Comparison of ENCODE assay signal across 34 cellular contexts in the genomic region with DNA sequence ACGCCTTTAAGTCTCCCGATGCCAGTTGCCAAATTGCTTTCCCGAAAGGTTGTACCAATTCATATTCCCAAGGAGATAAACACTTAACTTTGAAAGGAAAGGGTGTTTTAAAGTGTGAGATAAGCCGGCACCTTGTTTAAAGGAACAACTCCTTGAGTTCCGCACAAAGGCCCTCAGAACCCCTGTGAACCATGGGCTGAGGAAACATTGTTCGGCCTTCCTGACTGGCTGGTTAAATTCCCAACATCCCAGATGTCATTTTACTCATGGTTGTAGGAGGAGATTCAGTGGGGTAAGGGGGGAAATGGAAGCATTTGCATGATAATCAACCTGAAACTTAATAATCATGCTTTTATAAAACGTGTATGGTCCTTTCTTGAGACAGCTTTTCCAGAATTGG.
"Had no signal": no experiment of that assay in that cellular context is flagged by ENCODE, and none has a peak within 500 bp of the region (broad histone marks: within the 10 kb centered on the region; RNA-seq: fewer than 3 reads in every experiment).

No MANE protein-coding gene starts in this region.

- DNase-seq: Karpas-422, Kasumi-1, MG63, MM.1S, MV-4-11, NCI-H1048, NCI-H1092, NCI-H1092 treated with DMSO at 0.1 percent for 48 hours, NCI-H1105, NCI-H1105 treated with DMSO at 0.1 percent for 48 hours, NCI-H1417, NCI-H1417 treated with DMSO at 0.1 percent for 48 hours, NCI-H1436, NCI-H1436 treated with DMSO at 0.1 percent for 48 hours, NCI-H146, NCI-H1694, NCI-H1694 treated with DMSO at 0.1 percent for 48 hours, NCI-H187, NCI-H187 treated with DMSO at 0.1 percent for 48 hours, NCI-H1930, NCI-H2029, NCI-H2029 treated with DMSO at 0.1 percent for 48 hours, NCI-H2081, NCI-H2081 treated with DMSO at 0.1 percent for 48 hours, NCI-H2107, NCI-H2171, NCI-H2171 treated with DMSO at 0.1 percent for 48 hours, NCI-H2227 treated with DMSO at 0.1 percent for 48 hours, NCI-H226, NCI-H345, NCI-H446, NCI-H446 treated with DMSO at 0.1 percent for 48 hours, NCI-H510A had no signal

- H3K36me3 ChIP-seq: MG63 had no signal

- H3K4me3 ChIP-seq: MG63 had no signal

- H3K27ac ChIP-seq: KMS-11 had no signal

- H3K27me3 ChIP-seq: MG63 had no signal

- H3K9me3 ChIP-seq: MG63 had no signal
